8 cellular contexts compared by ENCODE assay signal in genomic region chr5:172770675-172771438, GRCh38. TPM values are rescaled to one million over a fixed set of nuclear protein-coding genes. Genes with fewer than 3 reads are reported as not detected.
DNase-seq lines count a peak whose midpoint lies in the region; ATAC-seq, FAIRE-seq and TF ChIP-seq lines count a peak whose summit lies in the region.

Gene DUSP1, minus strand, starts transcription at chr5:172771195. Its CDS starts 243 bp downstream, at chr5:172770952.

- H2AFZ ChIP-seq in astrocyte (ENCODE audit: low read depth, low read length) = no peak within 1 kb of the TSS

- H3K9ac ChIP-seq in astrocyte (ENCODE audit: low read length) (peak within 1 kb of the TSS; percentile 98), rectal smooth muscle tissue (ENCODE audit: low read length) (peak within 1 kb of the TSS; percentile 96)

- TF ChIP-seq POLR2A in uterus (IDR thresholded peaks at IDR 0.05) = peak; percentile 99

- H3K4me3 ChIP-seq in astrocyte (ENCODE audit: insufficient read depth, low read depth, low read length) (peak within 1 kb of the TSS; percentile 96), right cardiac atrium (ENCODE audit: low read length) (peak within 1 kb of the TSS; percentile 79), rectal smooth muscle tissue (ENCODE audit: low read length) (peak within 1 kb of the TSS; percentile 84), uterus (peak within 1 kb of the TSS; percentile 68 to 85)

- under 1% methylated on average over 89 of the region's 89 CpGs for WGBS in right cardiac atrium

- no peaks in the 10 kb centered on the region for H3K27me3 Mint-ChIP-seq in astrocyte (ENCODE audit: low read depth, unreplicated experiment)

- H4K20me1 ChIP-seq in astrocyte (ENCODE audit: insufficient read depth, low read length) = peaks cover 45% of the 10 kb centered on the region

- peaks cover 16% of the 10 kb centered on the region for H3K36me3 Mint-ChIP-seq in astrocyte (ENCODE audit: low read depth, unreplicated experiment)

- no peaks in the 10 kb centered on the region for H3K9me3 Mint-ChIP-seq in astrocyte (ENCODE audit: unreplicated experiment)

- H3K79me2 ChIP-seq in astrocyte (ENCODE audit: insufficient read depth, low read length) = peaks cover 38% of the 10 kb centered on the region

- H3K4me1 Mint-ChIP-seq in astrocyte (ENCODE audit: low read depth, unreplicated experiment) = peaks cover 43% of the 10 kb centered on the region

- H3K27me3 ChIP-seq in astrocyte (ENCODE audit: insufficient read depth, low read length) (no peaks in the 10 kb centered on the region), right cardiac atrium (ENCODE audit: control insufficient read depth, insufficient read depth) (no peaks in the 10 kb centered on the region), rectal smooth muscle tissue (ENCODE audit: control insufficient read depth, insufficient read depth, low read length) (no peaks in the 10 kb centered on the region), uterus (no peaks in the 10 kb centered on the region)

- no peak for FAIRE-seq in astrocyte (lab: Jason Lieb, UNC)

- H3K36me3 ChIP-seq in astrocyte (ENCODE audit: insufficient read depth, low read length) = peaks cover 25% of the 10 kb centered on the region
- peaks cover 24% of the 10 kb centered on the region for H3K36me3 ChIP-seq in rectal smooth muscle tissue (ENCODE audit: control insufficient read depth, insufficient read depth, low read length)
- H3K36me3 ChIP-seq in uterus = no peaks in the 10 kb centered on the region

- intact Hi-C loops in right cardiac atrium (cut with DNase I) = loop anchor here in 3 of 4 donors (2.0 to 10.0 kb wide), 5 partner anchors 54 to 161 kb away; partner anchors contain the start of gene ERGIC1 (in 1 of the 3)
- intact Hi-C loops in uterus (cut with DNase I; ENCODE audit: low total_unique reads) = loop anchor here (10.0 kb wide), 2 partner anchors 94 to 134 kb away; no protein-coding TSS in a partner anchor

- H3K4me3 Mint-ChIP-seq in astrocyte (ENCODE audit: unreplicated experiment) = peak within 1 kb of the TSS; percentile 99

- H3K4me2 ChIP-seq in astrocyte (ENCODE audit: low read length) = peak within 1 kb of the TSS; percentile 91

- H3K27ac ChIP-seq in astrocyte (ENCODE audit: low read depth, low read length) (peak within 1 kb of the TSS; percentile 100), right cardiac atrium (ENCODE audit: low read length) (peak within 1 kb of the TSS; percentile 99), rectal smooth muscle tissue (ENCODE audit: low read depth, low read length) (peak within 1 kb of the TSS; percentile 99), uterus (peak within 1 kb of the TSS; percentile 99)

- DNase-seq in NCI-H187 (lab: John Stamatoyannopoulos, UW) (peak; percentile 84 to 94), T-helper 22 cell (ENCODE audit: low read depth) (peak; percentile 98), astrocyte (ENCODE audit: low read depth) (peak; percentile 89), right cardiac atrium (peak; percentile 100), uterus (peak; percentile 99 to 100)

- H3K4me1 ChIP-seq in astrocyte (ENCODE audit: insufficient read depth, low read length) (peaks cover 51% of the 10 kb centered on the region), right cardiac atrium (ENCODE audit: control insufficient read depth, insufficient read depth, low read length) (peaks cover 4% of the 10 kb centered on the region), rectal smooth muscle tissue (ENCODE audit: control insufficient read depth, insufficient read depth, low read length) (peaks cover 37% of the 10 kb centered on the region), uterus (peaks cover 0 to 3% of the 10 kb centered on the region in 2 donors)

- H3K9me3 ChIP-seq in astrocyte (ENCODE audit: insufficient read depth, low read depth, low read length) (no peaks in the 10 kb centered on the region), right cardiac atrium (ENCODE audit: control insufficient read depth, low read length) (no peaks in the 10 kb centered on the region), uterus (no peaks in the 10 kb centered on the region)

- peak within 1 kb of the TSS; percentile 99 for H3K27ac Mint-ChIP-seq in astrocyte (ENCODE audit: unreplicated experiment)

- ATAC-seq in GM18498 (IDR thresholded peaks at IDR 0.05; ENCODE audit: unreplicated experiment) = peak; percentile 58
- ATAC-seq in HG02885 (IDR thresholded peaks at IDR 0.05; ENCODE audit: poor library complexity, unreplicated experiment) = peak; percentile 67
- peak; percentile 82 for ATAC-seq in right cardiac atrium

- TF ChIP-seq CTCF in astrocyte (IDR thresholded peaks at IDR 0.05; ENCODE audit: insufficient read depth, low read depth, low read length) (no peak), uterus (IDR thresholded peaks at IDR 0.05) (peak in 3 of 4 experiments; percentile 42 to 74 (median 61))

RNA-seq across cellular contexts. Expression of gene DUSP1, which starts in this region (rescaled TPM):
- 80.5 and 90.1 TPM in 2 replicates for total RNA-seq in astrocyte
- total RNA-seq in right cardiac atrium = 100 to 1,000 TPM in 2 of 4 donors, 10 to 100 TPM in 2; 81.3 to 247 (median 105) TPM
- 78.7 TPM for polyA plus RNA-seq in right cardiac atrium
- 1,000 to 10,000 TPM in 1 of 4 donors, 100 to 1,000 TPM in 3; 189 to 2,046 (median 515) TPM for total RNA-seq in uterus

Comparison
In these comparisons a context has a peak if more than half of its experiments do, and no peak if none do; other contexts are left out.
1. Peak in every context shown above with its lines: DNase-seq, ATAC-seq, H3K4me3 ChIP-seq and H3K27ac ChIP-seq.